ENCODE assay signal across 8 cellular contexts in genomic region chr6:52304917-52305316, GRCh38. TPM values are rescaled to one million over a fixed set of nuclear protein-coding genes. Genes with fewer than 3 reads are reported as not detected.
DNase-seq lines count a peak whose midpoint lies in the region; ATAC-seq and TF ChIP-seq lines count a peak whose summit lies in the region.

No MANE protein-coding gene starts in this region.

- no peak for TF ChIP-seq POLR2A in esophagus squamous epithelium (IDR thresholded peaks at IDR 0.05)

- H3K27ac ChIP-seq in MM.1S (ENCODE audit: low read length) (peak overlapping the region; percentile 87), esophagus squamous epithelium (peak overlapping the region in 3 of 4 donors; percentile 34 to 62 (median 42)), mesendoderm (ENCODE audit: low read depth, low read length) (no peak overlapping the region)

- no peak overlapping the region for H3K56ac ChIP-seq in mesendoderm (ENCODE audit: low read length)

- H3K18ac ChIP-seq in mesendoderm (ENCODE audit: low read length), result no peak overlapping the region

- H3K4ac ChIP-seq in mesendoderm (ENCODE audit: low read depth, low read length), result no peak overlapping the region

- H2BK5ac ChIP-seq in mesendoderm (ENCODE audit: low read length), result no peak overlapping the region

- no peak for TF ChIP-seq CTCF in MM.1S (IDR thresholded peaks at IDR 0.05; ENCODE audit: low read length)
- no peak for TF ChIP-seq CTCF in esophagus squamous epithelium (IDR thresholded peaks at IDR 0.05)

- no peaks in the 10 kb centered on the region for H3K36me3 ChIP-seq in MM.1S (replicated peaks; ENCODE audit: insufficient read depth, low read length)
- no peaks in the 10 kb centered on the region for H3K36me3 ChIP-seq in esophagus squamous epithelium
- H3K36me3 ChIP-seq in mesendoderm (ENCODE audit: control insufficient read depth, insufficient read depth, low read length), result no peaks in the 10 kb centered on the region
- H3K36me3 ChIP-seq in HAP-1 (replicated peaks), result no peaks in the 10 kb centered on the region

- H2BK120ac ChIP-seq in mesendoderm (ENCODE audit: low read depth, low read length), result no peak overlapping the region

- H3F3A ChIP-seq in MM.1S (ENCODE audit: insufficient read depth, low read length), result peaks cover 38% of the 10 kb centered on the region

- H3K9me2 ChIP-seq in MM.1S (replicated peaks; ENCODE audit: insufficient read depth, low read length), result no peaks in the 10 kb centered on the region

- H2AFZ ChIP-seq in MM.1S (ENCODE audit: low read length), result peak overlapping the region; percentile 19; the same call in 1 of the 2 replicates

- peak overlapping the region; percentile 77 for H3K4me2 ChIP-seq in MM.1S (ENCODE audit: low read depth, low read length)
- no peak overlapping the region for H3K4me2 ChIP-seq in mesendoderm (ENCODE audit: low read length)

- no peaks in the 10 kb centered on the region for H3K9me3 ChIP-seq in MM.1S (replicated peaks; ENCODE audit: insufficient read depth, low read length)
- H3K9me3 ChIP-seq in esophagus squamous epithelium, result no peaks in the 10 kb centered on the region
- H3K9me3 ChIP-seq in HAP-1, result no peaks in the 10 kb centered on the region

- H3K4me3 ChIP-seq in MM.1S (ENCODE audit: low read length), result peak overlapping the region; percentile 21
- no peak overlapping the region for H3K4me3 ChIP-seq in esophagus squamous epithelium
- no peak overlapping the region for H3K4me3 ChIP-seq in mesendoderm (ENCODE audit: low read length)
- H3K4me3 ChIP-seq in HAP-1, result no peak overlapping the region

- H2AK5ac ChIP-seq in mesendoderm (ENCODE audit: low read length), result no peak overlapping the region

- H3K79me1 ChIP-seq in mesendoderm (ENCODE audit: low read length), result no peaks in the 10 kb centered on the region

- H4K5ac ChIP-seq in mesendoderm (ENCODE audit: low read length), result no peak overlapping the region

- intact Hi-C loops in esophagus squamous epithelium (cut with DNase I), result no loop called here

- H2BK15ac ChIP-seq in mesendoderm (replicated peaks; ENCODE audit: low read depth), result no peak overlapping the region

- DNase-seq in ELR (ENCODE audit: low read depth) (peak; percentile 17), MM.1S (peak; percentile 51), esophagus squamous epithelium (lab: John Stamatoyannopoulos, UW) (no peak), pons (ENCODE audit: low spot score) (peak; percentile 74), mesendoderm (no peak), HAP-1 (ENCODE audit: low spot score in 2 of 2) (no peak)

- in situ Hi-C loops in HAP-1 (cut with MboI; ENCODE audit: low sequenced_read_pairs), result no loop called here

- no peak overlapping the region for H4K8ac ChIP-seq in mesendoderm (ENCODE audit: low read depth, low read length)

- no peak overlapping the region for H3K23ac ChIP-seq in mesendoderm (ENCODE audit: low read length)

- 28 to 37% methylated on average over 2 of the region's 2 CpGs for WGBS in esophagus squamous epithelium, 2 donors
- WGBS in mesendoderm (ENCODE audit: extremely low coverage, insufficient coverage, low lambda C conversion rate), result no CpG with 5 or more reads among the region's 2 CpGs

- no peaks in the 10 kb centered on the region for H4K20me1 ChIP-seq in MM.1S (ENCODE audit: insufficient read depth, low read length)

- H3K27me3 ChIP-seq in MM.1S (replicated peaks; ENCODE audit: insufficient read depth, low read length), result no peaks in the 10 kb centered on the region
- no peaks in the 10 kb centered on the region for H3K27me3 ChIP-seq in esophagus squamous epithelium
- H3K27me3 ChIP-seq in mesendoderm (ENCODE audit: insufficient read depth, low read length, poor library complexity), result no peaks in the 10 kb centered on the region
- H3K27me3 ChIP-seq in HAP-1 (ENCODE audit: low read depth), result no peaks in the 10 kb centered on the region

- ATAC-seq in GM21515 (IDR thresholded peaks at IDR 0.05; ENCODE audit: unreplicated experiment) (peak; percentile 50), GM18907 (IDR thresholded peaks at IDR 0.05; ENCODE audit: unreplicated experiment) (no peak)

- H3K4me1 ChIP-seq in MM.1S (ENCODE audit: low read length), result peaks cover 43% of the 10 kb centered on the region
- H3K4me1 ChIP-seq in esophagus squamous epithelium, result peaks cover 0 to 46% (median 17%) of the 10 kb centered on the region in 3 donors
- H3K4me1 ChIP-seq in mesendoderm (ENCODE audit: control insufficient read depth, low read depth, low read length), result no peaks in the 10 kb centered on the region
- H3K4me1 ChIP-seq in HAP-1, result no peaks in the 10 kb centered on the region

- peak overlapping the region; percentile 44 for H3K9ac ChIP-seq in MM.1S (ENCODE audit: low read length)
- no peak overlapping the region for H3K9ac ChIP-seq in mesendoderm (ENCODE audit: low read length)

- H3K79me2 ChIP-seq in MM.1S (ENCODE audit: low read length), result no peaks in the 10 kb centered on the region
- H3K79me2 ChIP-seq in mesendoderm (ENCODE audit: control insufficient read depth, insufficient read depth, low read length), result no peaks in the 10 kb centered on the region

RNA-seq across cellular contexts. Expression of gene MCM3, which starts 20.4 kb away (rescaled TPM):
- total RNA-seq in esophagus squamous epithelium, result 10 to 100 TPM; 37.5 to 70.3 (median 47.7) TPM
- 166 TPM for polyA plus RNA-seq in mesendoderm (2013, experiment 1 of 2)
- 164 TPM for polyA plus RNA-seq in mesendoderm (2013, experiment 2 of 2)

RNA-seq across cellular contexts. Expression of gene PAQR8, which starts 57.0 kb away (rescaled TPM):
- total RNA-seq in esophagus squamous epithelium, result 10 to 100 TPM in 3 of 4 donors, 1 to 10 TPM in 1; 1.7 to 22.5 (median 11.5) TPM
- 2.7 TPM for polyA plus RNA-seq in mesendoderm (2013, experiment 1 of 2)
- polyA plus RNA-seq in mesendoderm (2013, experiment 2 of 2), result 2.6 TPM

Comparison
In these comparisons a context has a peak if more than half of its experiments do, and no peak if none do; other contexts are left out.
1. DNase-seq: peak in ELR (single experiment), MM.1S (single experiment) and pons (single experiment); none in esophagus squamous epithelium (single experiment), mesendoderm (single experiment) and HAP-1 (0 of 2).